Comparison of ENCODE assay signal across 8 cellular contexts in the genomic region with DNA sequence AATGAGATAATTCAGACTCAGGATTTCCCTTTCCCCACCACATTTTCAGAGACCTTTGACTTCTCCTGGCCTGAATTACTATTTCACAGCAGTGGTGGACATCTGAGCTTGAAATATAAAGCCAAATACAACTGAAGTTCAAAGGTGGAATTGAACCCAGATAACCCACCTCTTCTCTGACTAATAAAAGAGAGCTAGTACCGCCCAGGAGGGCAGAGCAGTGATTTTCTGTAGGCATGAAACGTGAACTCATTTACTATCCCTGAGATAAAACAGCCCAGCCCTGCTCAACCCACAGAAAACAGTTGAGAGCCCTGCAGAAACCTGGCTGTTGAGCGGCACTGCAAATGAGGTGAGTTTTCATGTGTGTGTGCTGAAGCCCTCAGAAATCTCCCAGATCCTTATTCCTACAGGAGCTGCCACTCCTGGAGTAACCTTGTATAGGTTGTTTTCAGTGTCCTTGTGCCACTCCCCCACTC.
DNase-seq lines count a peak whose midpoint lies in the region; ATAC-seq, FAIRE-seq and TF ChIP-seq lines count a peak whose summit lies in the region.

No MANE protein-coding gene starts in this region.

- TF ChIP-seq RAD21 in K562 (CRISPR knock-in tag; conservative IDR thresholded peaks at IDR 0.05 in 1 of 2, IDR thresholded peaks at IDR 0.05 in 1 of 2) = no peak

- H3K27me3 Mint-ChIP-seq in activated naive CD4-positive, alpha-beta T cell treated with anti-CD3 and anti-CD28 coated beads for 36 hours (ENCODE audit: low read depth) = no peaks in the 10 kb centered on the region
- H3K27me3 Mint-ChIP-seq in mesothelial cell of epicardium (ENCODE audit: low read depth) = no peaks in the 10 kb centered on the region

- H3K4me1 ChIP-seq in K562 (replicated peaks in 1 of 2; ENCODE audit: control insufficient read depth in 2 of 2, insufficient read depth in 2 of 2, low read length in 2 of 2) (peaks cover 0 to 17% of the 10 kb centered on the region in 2 experiments; a peak in 3 of 5 replicates), upper lobe of left lung (peaks cover 15 to 39% (median 31%) of the 10 kb centered on the region in 4 donors)

- H3K27ac ChIP-seq in K562 (ENCODE audit: extremely low read depth, low read depth, low read length) (no peak overlapping the region), upper lobe of left lung (peak overlapping the region in 3 of 4 donors; percentile 79 to 94 (median 91))

- H3K36me3 ChIP-seq in K562 (ENCODE audit: control insufficient read depth, insufficient read depth, low read length) (peaks cover 21% of the 10 kb centered on the region), upper lobe of left lung (no peaks in the 10 kb centered on the region)

- peak overlapping the region; percentile 93 for H3K27ac Mint-ChIP-seq in activated naive CD4-positive, alpha-beta T cell treated with anti-CD3 and anti-CD28 coated beads for 36 hours
- H3K27ac Mint-ChIP-seq in mesothelial cell of epicardium = peak overlapping the region; percentile 98

- DNase-seq in activated naive CD4-positive, alpha-beta T cell treated with anti-CD3 and anti-CD28 coated beads for 36 hours = peak; percentile 41
- DNase-seq in activated naive CD4-positive, alpha-beta T cell treated with anti-CD3 and anti-CD28 coated beads, Interleukin-2, amount 50 U/mL, for 16 hours = no peak
- DNase-seq in K562 (ENCODE audit: extremely low read depth in 1 of 4, low spot score in 3 of 4) = no peak
- no peak for DNase-seq in mesothelial cell of epicardium (ENCODE audit: low spot score in 2 of 2, unreplicated experiment in 2 of 2)
- no peak for DNase-seq in upper lobe of left lung
- no peak for DNase-seq in NCI-H524 (lab: John Stamatoyannopoulos, UW)
- no peak for DNase-seq in foreskin melanocyte

- POLR2A ChIA-PET in K562 (lab: Yijun Ruan, JAX) = interaction anchor here (0.6 to 1.4 kb wide), 4 partner anchors 10 to 113 kb away, joined by 3 to 5 read pairs (median 4); no protein-coding TSS in a partner anchor

- H3K9me3 ChIP-seq in K562 (replicated peaks; ENCODE audit: control insufficient read depth, insufficient read depth, low read depth, low read length) (no peaks in the 10 kb centered on the region), upper lobe of left lung (no peaks in the 10 kb centered on the region)

- H3K4me3 ChIP-seq in K562 = no peak overlapping the region
- no peak overlapping the region for H3K4me3 ChIP-seq in upper lobe of left lung

- TF ChIP-seq POLR2A in K562 (conservative IDR thresholded peaks at IDR 0.05) (no peak), upper lobe of left lung (IDR thresholded peaks at IDR 0.05) (no peak)

- WGBS in K562 (ENCODE audit: insufficient coverage, low coverage, missing lambda C conversion rate) = 38% methylated on average over 3 of the region's 3 CpGs
- WGBS in upper lobe of left lung, 2 donors = 44 to 60% methylated on average over 2 to 3 of the region's 3 CpGs

- H3K9ac ChIP-seq in K562 (ENCODE audit: insufficient read depth in 1 of 2, low read depth in 2 of 2, low read length in 2 of 2) = peak overlapping the region in 1 of 2 experiments; percentile 18; a peak in 1 of 4 replicates

- H3K4me3 Mint-ChIP-seq in activated naive CD4-positive, alpha-beta T cell treated with anti-CD3 and anti-CD28 coated beads for 36 hours = no peak overlapping the region
- peak overlapping the region; percentile 85 for H3K4me3 Mint-ChIP-seq in mesothelial cell of epicardium

- H3K36me3 Mint-ChIP-seq in activated naive CD4-positive, alpha-beta T cell treated with anti-CD3 and anti-CD28 coated beads for 36 hours (ENCODE audit: low read depth) = peaks cover 2% of the 10 kb centered on the region
- H3K36me3 Mint-ChIP-seq in mesothelial cell of epicardium = peaks cover 7% of the 10 kb centered on the region

- no peaks in the 10 kb centered on the region for H4K20me1 ChIP-seq in K562 (replicated peaks; ENCODE audit: control insufficient read depth, insufficient read depth, low read length)

- H2AFZ ChIP-seq in K562 (ENCODE audit: low read depth, low read length) = no peak overlapping the region

- no peak for TF ChIP-seq CTCF in K562 (IDR thresholded peaks at IDR 0.05 in 2 of 3, conservative IDR thresholded peaks at IDR 0.05 in 1 of 3; ENCODE audit: insufficient read depth in 2 of 3, low read depth in 1 of 3, low read length in 3 of 3)
- TF ChIP-seq CTCF in mesothelial cell of epicardium (IDR thresholded peaks at IDR 0.05; ENCODE audit: unreplicated experiment) = no peak
- TF ChIP-seq CTCF in upper lobe of left lung (IDR thresholded peaks at IDR 0.05) = no peak

- H3K9me1 ChIP-seq in K562 (ENCODE audit: control insufficient read depth, insufficient read depth, low read length) = no peaks in the 10 kb centered on the region

- peaks cover 37% of the 10 kb centered on the region for H3K4me1 Mint-ChIP-seq in activated naive CD4-positive, alpha-beta T cell treated with anti-CD3 and anti-CD28 coated beads for 36 hours (ENCODE audit: low read depth)
- H3K4me1 Mint-ChIP-seq in mesothelial cell of epicardium = peaks cover 27% of the 10 kb centered on the region

- peaks cover 5% of the 10 kb centered on the region for H3K9me3 Mint-ChIP-seq in activated naive CD4-positive, alpha-beta T cell treated with anti-CD3 and anti-CD28 coated beads for 36 hours
- peaks cover 5% of the 10 kb centered on the region for H3K9me3 Mint-ChIP-seq in mesothelial cell of epicardium

- BruUV-seq in K562 (replicated peaks; lab: Mats Ljungman, UMichigan) = no TSS peak

- ATAC-seq in K562 = no peak
- ATAC-seq in upper lobe of left lung (ENCODE audit: low FRiP score in 2 of 2) = no peak
- ATAC-seq in HG02798 (IDR thresholded peaks at IDR 0.05; ENCODE audit: poor library complexity, unreplicated experiment) = no peak

- no peak for FAIRE-seq in K562 (lab: Jason Lieb, UNC)

- intact Hi-C loops in activated naive CD4-positive, alpha-beta T cell treated with anti-CD3 and anti-CD28 coated beads for 36 hours (cut with micrococcal nuclease) = loop anchor here (1.0 to 10.0 kb wide), 8 partner anchors 23 to 451 kb away; no protein-coding TSS in a partner anchor
- intact Hi-C loops in K562 (cut with micrococcal nuclease) = no loop called here

- H3K79me2 ChIP-seq in K562 (ENCODE audit: control insufficient read depth, insufficient read depth, low read length) = peaks cover 4% of the 10 kb centered on the region; the same call in 2 of the 3 replicates

- H3K4me2 ChIP-seq in K562 (ENCODE audit: insufficient read depth, low read length) = no peak overlapping the region

- CTCF ChIA-PET in activated naive CD4-positive, alpha-beta T cell treated with anti-CD3 and anti-CD28 coated beads for 36 hours (lab: Charles Lee) = interaction anchor here (0.8 to 5.4 kb wide), 6 partner anchors 10 to 165 kb away, joined by 3 to 19 read pairs (median 4); no protein-coding TSS in a partner anchor
- CTCF ChIA-PET in K562 (lab: Yijun Ruan, JAX; ENCODE audit: low intra/inter-chr PET ratio) = no interaction called here

- H3K27me3 ChIP-seq in K562 (ENCODE audit: control insufficient read depth in 2 of 2, insufficient read depth in 2 of 2, low read length in 2 of 2) = no peaks in the 10 kb centered on the region
- H3K27me3 ChIP-seq in upper lobe of left lung = no peaks in the 10 kb centered on the region

- TF ChIP-seq EP300 in K562 (IDR thresholded peaks at IDR 0.05; ENCODE audit: low read length) (no peak), upper lobe of left lung (IDR thresholded peaks at IDR 0.05) (no peak)

- in situ Hi-C loops in K562 (cut with MboI) = no loop called here

TF ChIP-seq in K562, 482 proteins besides CTCF, POLR2A, EP300 and RAD21:
- TF ChIP-seq HDAC8 (tag; IDR thresholded peaks at IDR 0.05) (no peak), ZNF408 (CRISPR knock-in tag; IDR thresholded peaks at IDR 0.05; ENCODE audit: low read depth) (no peak), SMARCB1 (IDR thresholded peaks at IDR 0.05; ENCODE audit: insufficient read length, low read depth) (no peak), SAFB (IDR thresholded peaks at IDR 0.05; ENCODE audit: borderline replicate concordance, low read depth, low read length) (no peak), MXI1 (IDR thresholded peaks at IDR 0.05; ENCODE audit: low read depth, low read length) (no peak), HNRNPUL1 (IDR thresholded peaks at IDR 0.05; ENCODE audit: low read length) (no peak), HDAC3 (IDR thresholded peaks at IDR 0.05; ENCODE audit: borderline replicate concordance, partially characterized antibody) (no peak)
- TF ChIP-seq, protein P1, sequence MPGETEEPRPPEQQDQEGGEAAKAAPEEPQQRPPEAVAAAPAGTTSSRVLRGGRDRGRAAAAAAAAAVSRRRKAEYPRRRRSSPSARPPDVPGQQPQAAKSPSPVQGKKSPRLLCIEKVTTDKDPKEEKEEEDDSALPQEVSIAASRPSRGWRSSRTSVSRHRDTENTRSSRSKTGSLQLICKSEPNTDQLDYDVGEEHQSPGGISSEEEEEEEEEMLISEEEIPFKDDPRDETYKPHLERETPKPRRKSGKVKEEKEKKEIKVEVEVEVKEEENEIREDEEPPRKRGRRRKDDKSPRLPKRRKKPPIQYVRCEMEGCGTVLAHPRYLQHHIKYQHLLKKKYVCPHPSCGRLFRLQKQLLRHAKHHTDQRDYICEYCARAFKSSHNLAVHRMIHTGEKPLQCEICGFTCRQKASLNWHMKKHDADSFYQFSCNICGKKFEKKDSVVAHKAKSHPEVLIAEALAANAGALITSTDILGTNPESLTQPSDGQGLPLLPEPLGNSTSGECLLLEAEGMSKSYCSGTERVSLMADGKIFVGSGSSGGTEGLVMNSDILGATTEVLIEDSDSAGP (CRISPR knock-in tag; IDR thresholded peaks at IDR 0.05) = 0 out of 2 replicates have a peak, but pooled peaks have one; percentile 16
